In the genomic region with DNA sequence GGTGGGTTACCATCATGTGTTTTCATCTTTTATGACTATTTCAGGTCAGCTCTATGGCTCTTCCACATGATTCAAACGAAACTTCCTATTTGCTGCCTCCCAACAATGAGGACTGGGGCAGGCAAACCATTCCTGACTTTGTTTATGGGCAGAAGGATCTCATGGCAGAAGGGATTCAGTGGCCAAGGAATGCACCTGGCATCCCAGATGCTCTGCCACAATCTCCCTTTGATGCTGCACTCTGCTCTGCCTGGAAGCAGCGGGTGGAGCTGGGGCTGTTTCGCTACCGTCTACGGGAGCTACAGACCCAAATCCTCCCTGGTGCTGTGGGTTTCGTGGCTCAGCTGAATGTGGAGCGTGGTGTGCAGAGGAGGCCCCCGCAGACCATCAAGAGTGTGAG, we compare ENCODE assay signal across 20 cellular contexts. TPM values are rescaled to one million over a fixed set of nuclear protein-coding genes. Genes with fewer than 3 reads are reported as not detected.
"Had no signal": no experiment of that assay in that cellular context is flagged by ENCODE, and none has a peak within 500 bp of the region (broad histone marks: within the 10 kb centered on the region; RNA-seq: fewer than 3 reads in every experiment).

No MANE protein-coding gene starts in this region.

- H3K4me3 ChIP-seq: coronary artery, dorsolateral prefrontal cortex, heart left ventricle, smooth muscle cell, suprapubic skin, thyroid gland, upper lobe of left lung, uterus had no signal

- DNase-seq: effector CD8-positive, alpha-beta T cell; hippocampal formation; mammary epithelial cell; naive thymus-derived CD8-positive, alpha-beta T cell; posterior cingulate gyrus; stimulated activated CD4-positive, alpha-beta T cell treated with anti-CD3 and anti-CD28 coated beads, Interleukin-2, amount 100 ng/mL, for 48 hours; stimulated activated naive CD8-positive, alpha-beta T cell treated with anti-CD3 and anti-CD28 coated beads, Interleukin-15, Interleukin-2, amounts not matched to agents 100 U/mL and 50 U/mL, for 24 hours; thyroid gland; upper lobe of left lung; uterus had no signal

- H3K4me1 ChIP-seq: suprapubic skin, thyroid gland, upper lobe of left lung, uterus had no signal

- H3K27ac ChIP-seq: coronary artery, suprapubic skin, thyroid gland, upper lobe of left lung, uterus had no signal

- H3K4me2 ChIP-seq: smooth muscle cell had no signal

- ATAC-seq: naive thymus-derived CD8-positive, alpha-beta T cell; stimulated activated naive CD8-positive, alpha-beta T cell treated with anti-CD3 and anti-CD28 coated beads, Interleukin-15, Interleukin-2, amounts not matched to agents 100 U/mL and 50 U/mL, for 24 hours had no signal

- H3K36me3 ChIP-seq: uterus had no signal

- H3K9me3 ChIP-seq: heart left ventricle, suprapubic skin, thyroid gland, upper lobe of left lung, uterus had no signal

RNA-seq across cellular contexts. Expression of a gene that starts 8.5 kb away (rescaled TPM):
- total RNA-seq: glomerular endothelial cell, kidney epithelial cell, mesenteric fat pad, osteocyte, pulmonary artery endothelial cell had no signal
